In the genomic region with DNA sequence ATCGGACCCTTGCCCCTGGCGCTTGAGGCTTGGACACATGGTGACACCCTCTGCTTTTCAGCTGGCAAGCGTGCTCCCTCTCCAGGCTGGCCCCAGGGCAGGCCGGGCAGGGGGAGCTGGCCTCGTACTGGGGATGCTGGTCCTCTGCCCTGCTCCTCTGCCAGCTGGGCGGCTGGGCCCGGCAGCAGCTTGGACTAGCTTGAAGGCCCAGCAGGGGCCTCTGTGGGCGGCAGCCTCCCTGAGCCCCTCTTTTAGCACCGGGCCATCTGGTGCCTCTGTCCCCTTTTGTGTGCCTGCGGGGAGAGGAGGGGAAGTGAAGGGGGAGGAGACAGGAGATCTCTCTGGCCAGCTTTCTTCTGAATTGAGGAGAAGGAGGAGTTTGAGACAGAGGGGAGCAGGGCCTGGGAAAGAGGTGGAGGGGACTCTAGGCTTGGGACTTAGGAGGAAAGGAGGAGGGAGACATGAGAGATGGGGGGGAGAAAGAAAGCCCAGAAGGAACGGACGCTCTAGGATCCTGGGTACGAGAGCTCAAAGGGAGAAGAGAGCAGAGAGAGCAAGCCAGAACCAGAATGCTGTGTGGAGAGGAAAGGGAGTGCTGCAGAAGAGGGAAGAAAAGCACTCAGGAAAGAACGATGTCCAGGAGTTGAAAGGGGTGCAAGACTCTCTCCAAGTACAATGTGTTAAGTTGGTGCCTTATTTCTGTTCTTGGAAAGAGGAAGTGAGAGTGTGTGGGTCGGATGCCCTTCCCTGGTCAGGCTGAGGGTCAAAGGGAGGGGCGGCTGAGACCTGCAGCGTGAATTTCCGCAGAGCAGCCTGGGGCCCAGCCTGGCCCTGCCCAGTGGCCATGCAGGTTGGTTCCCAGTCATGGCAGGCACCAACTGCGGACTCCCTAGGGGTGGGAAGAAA, we compare ENCODE assay signal across 8 cellular contexts. TPM values are rescaled to one million over a fixed set of nuclear protein-coding genes. Genes with fewer than 3 reads are reported as not detected.
A peak's percentile ranks its signal among the peaks of the same experiment; 100 is the strongest.
DNase-seq lines count a peak whose midpoint lies in the region; ATAC-seq and TF ChIP-seq lines count a peak whose summit lies in the region.

No MANE protein-coding gene starts in this region.

- H3K4me3 ChIP-seq in Caco-2 (ENCODE audit: low read depth, low read length) (no peak overlapping the region), RWPE2 (ENCODE audit: severe bottlenecking) (no peak overlapping the region), iPS-18a (ENCODE audit: low read length) (peak overlapping the region; percentile 12)

- H3K9ac ChIP-seq in iPS-18a (ENCODE audit: low read length): no peak overlapping the region

- no peak for TF ChIP-seq CTCF in Caco-2 (IDR thresholded peaks at IDR 0.05; ENCODE audit: insufficient read depth in 1 of 2, low read depth in 1 of 2, low read length in 1 of 2, severe bottlenecking in 1 of 2, unreplicated experiment in 1 of 2)
- no peak for TF ChIP-seq CTCF in RWPE2 (IDR thresholded peaks at IDR 0.05; ENCODE audit: poor library complexity, severe bottlenecking)

- H3K9me3 ChIP-seq in Caco-2: no peaks in the 10 kb centered on the region
- no peaks in the 10 kb centered on the region for H3K9me3 ChIP-seq in RWPE2 (ENCODE audit: severe bottlenecking)
- H3K9me3 ChIP-seq in iPS-18a (ENCODE audit: control insufficient read depth, low read depth, low read length): no peaks in the 10 kb centered on the region

- H3K4me1 Mint-ChIP-seq in Caco-2 (ENCODE audit: low read depth, unreplicated experiment): peaks cover 23% of the 10 kb centered on the region

- H3K9me3 Mint-ChIP-seq in Caco-2 (ENCODE audit: unreplicated experiment): peaks cover 9% of the 10 kb centered on the region

- no peak overlapping the region for H3K4me3 Mint-ChIP-seq in Caco-2 (ENCODE audit: unreplicated experiment)

- H3K27ac ChIP-seq in RWPE2 (ENCODE audit: poor library complexity, severe bottlenecking) (peak overlapping the region; percentile 67), iPS-18a (ENCODE audit: low read length) (no peak overlapping the region)

- H3K4me1 ChIP-seq in Caco-2: peaks cover 30% of the 10 kb centered on the region
- H3K4me1 ChIP-seq in RWPE2 (ENCODE audit: insufficient read depth, poor library complexity, severe bottlenecking): peaks cover 20% of the 10 kb centered on the region
- H3K4me1 ChIP-seq in iPS-18a (ENCODE audit: control insufficient read depth, low read depth, low read length): peaks cover 30% of the 10 kb centered on the region

- DNase-seq in Caco-2 (no peak), RWPE2 (ENCODE audit: low spot score) (no peak), ACHN (no peak)
- DNase-seq in activated effector memory CD4-positive, alpha-beta T cell treated with anti-CD3 and anti-CD28 coated beads, Interleukin-2, amount 50 U/mL, for 16 hours: no peak
- no peak for DNase-seq in stimulated activated CD4-positive, alpha-beta T cell treated with anti-CD3 and anti-CD28 coated beads, Interleukin-12 subunit alpha, Interleukin-12 subunit beta, amount 100 ng/mL, for 4 hours

- intact Hi-C loops in Caco-2 (cut with micrococcal nuclease; ENCODE audit: unreplicated experiment): no loop called here

- H3K27me3 Mint-ChIP-seq in Caco-2 (ENCODE audit: insufficient read depth, unreplicated experiment): no peaks in the 10 kb centered on the region

- POLR2A ChIA-PET in Caco-2 (lab: Charles Lee): interaction anchor here (0.7 kb wide), 1 partner anchor 13 kb away, joined by 3 read pairs; no protein-coding TSS in a partner anchor

- CTCF ChIA-PET in Caco-2 (lab: Charles Lee): no interaction called here

- H3K36me3 ChIP-seq in Caco-2 (ENCODE audit: control insufficient read depth, insufficient read depth, low read length) (no peaks in the 10 kb centered on the region), RWPE2 (ENCODE audit: low read depth) (no peaks in the 10 kb centered on the region), iPS-18a (ENCODE audit: control insufficient read depth, low read depth, low read length) (no peaks in the 10 kb centered on the region)

- in situ Hi-C loops in ACHN (cut with HindIII; ENCODE audit: low pct_ligation_motif_present, low pct_unique_long_range_greater_than_20kb, low sequenced_read_pairs): no loop called here

- no TSS peak for BruUV-seq in Caco-2 (replicated peaks; lab: Mats Ljungman, UMichigan)

- peak; percentile 50 for ATAC-seq in GM19395 (IDR thresholded peaks at IDR 0.05; ENCODE audit: unreplicated experiment)
- ATAC-seq in HG03442 (IDR thresholded peaks at IDR 0.05; ENCODE audit: unreplicated experiment): peak; percentile 36
- no peak for ATAC-seq in RWPE2 (ENCODE audit: low read depth)

- H3K36me3 Mint-ChIP-seq in Caco-2 (ENCODE audit: insufficient read depth, unreplicated experiment): no peaks in the 10 kb centered on the region

- H3K27me3 ChIP-seq in Caco-2 (replicated peaks; ENCODE audit: control insufficient read depth, insufficient read depth, low read length) (no peaks in the 10 kb centered on the region), RWPE2 (ENCODE audit: insufficient read depth, poor library complexity, severe bottlenecking) (no peaks in the 10 kb centered on the region), iPS-18a (ENCODE audit: control insufficient read depth, insufficient read depth, low read length) (no peaks in the 10 kb centered on the region)

- H3K27ac Mint-ChIP-seq in Caco-2 (ENCODE audit: unreplicated experiment): peak overlapping the region; percentile 8

RNA-seq across cellular contexts. Expression of a gene that starts 40.3 kb away (rescaled TPM):
- total RNA-seq in Caco-2 (2022): 8.6 and 9.4 TPM in 2 replicates
